In the genomic region with DNA sequence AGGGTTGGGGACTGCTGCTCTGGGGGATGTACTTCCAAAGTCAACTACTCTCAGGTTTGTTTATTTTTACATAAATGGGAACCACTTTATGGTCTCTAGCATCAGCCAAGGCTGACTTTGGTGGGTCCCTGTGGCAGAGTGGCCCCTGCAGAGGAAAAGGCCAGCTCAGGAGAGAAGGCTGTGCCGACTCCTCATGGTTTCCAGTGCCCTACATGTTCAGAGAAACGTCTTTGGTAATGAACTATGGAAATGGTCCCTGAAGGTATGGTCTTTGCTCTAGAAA, we compare ENCODE assay signal across 22 cellular contexts. TPM values are rescaled to one million over a fixed set of nuclear protein-coding genes. Genes with fewer than 3 reads are reported as not detected.
DNase-seq lines count a peak whose midpoint lies in the region; ATAC-seq and TF ChIP-seq lines count a peak whose summit lies in the region.
"Had no signal": no experiment of that assay in that cellular context is flagged by ENCODE, and none has a peak within 500 bp of the region (broad histone marks: within the 10 kb centered on the region; RNA-seq: fewer than 3 reads in every experiment).

No MANE protein-coding gene starts in this region.

- POLR2A ChIA-PET in activated CD4-positive, alpha-beta T cell treated with anti-CD3 and anti-CD28 coated beads for 36 hours (lab: Charles Lee), result interaction anchor here (3.4 kb wide), 1 partner anchor 10 kb away, joined by 26 read pairs; the partner anchor contains the start of gene TRMT2A
- POLR2A ChIA-PET in WTC11 (lab: Charles Lee), result interaction anchor here (0.7 to 1.5 kb wide), 3 partner anchors 11 to 171 kb away, joined by 3 to 6 read pairs (median 3); partner anchors contain the start of genes RANBP1 and TRMT2A

- H3K9me2 ChIP-seq in GM23338 (ENCODE audit: insufficient read depth), result no peaks in the 10 kb centered on the region

- CTCF ChIA-PET in activated CD4-positive, alpha-beta T cell treated with anti-CD3 and anti-CD28 coated beads for 36 hours (lab: Charles Lee), result interaction anchor here (2.2 kb wide), 1 partner anchor 10 kb away, joined by 14 read pairs; the partner anchor contains the start of gene TRMT2A
- CTCF ChIA-PET in WTC11 (lab: Charles Lee), result no interaction called here

- H3K9me3 Mint-ChIP-seq in activated CD4-positive, alpha-beta T cell treated with anti-CD3 and anti-CD28 coated beads for 36 hours (ENCODE audit: low read depth), result no peaks in the 10 kb centered on the region
- H3K9me3 Mint-ChIP-seq in GM23338 (no peaks in the 10 kb centered on the region), WTC11 (no peaks in the 10 kb centered on the region), glutamatergic neuron (ENCODE audit: unreplicated experiment) (peaks cover 4% of the 10 kb centered on the region)
- H3K9me3 Mint-ChIP-seq: stimulated activated effector memory CD8-positive, alpha-beta T cell treated with anti-CD3 and anti-CD28 coated beads, Interleukin-12 subunit alpha, Interleukin-12 subunit beta, amount 100 ng/mL, for 72 hours had no signal

- no peak for DNase-seq in activated CD4-positive, alpha-beta T cell treated with anti-CD3 and anti-CD28 coated beads for 36 hours
- no peak for DNase-seq in activated CD4-positive, alpha-beta T cell treated with anti-CD3 and anti-CD28 coated beads, Interleukin-2, amount 50 U/mL, for 4 hours
- DNase-seq in GM23338 (ENCODE audit: low spot score) (no peak), WTC11 (ENCODE audit: low spot score) (no peak), glutamatergic neuron (no peak), CD1c-positive myeloid dendritic cell (ENCODE audit: extremely low spot score) (no peak), tibial artery (no peak)
- DNase-seq: 8988T, GDM1, kidney, mammary epithelial cell, NCI-H187, NCI-H226 had no signal

- TF ChIP-seq CTCF in GM23338 (conservative IDR thresholded peaks at IDR 0.05; ENCODE audit: low read depth in 2 of 2), result no peak
- no peak for TF ChIP-seq CTCF in WTC11 (IDR thresholded peaks at IDR 0.05)
- TF ChIP-seq CTCF in liver (IDR thresholded peaks at IDR 0.05; ENCODE audit: low read depth, low read length, missing input control), result no peak
- no peak for TF ChIP-seq CTCF in glutamatergic neuron (IDR thresholded peaks at IDR 0.05; ENCODE audit: partially characterized antibody, unreplicated experiment)
- no peak for TF ChIP-seq CTCF in tibial artery (IDR thresholded peaks at IDR 0.05)

- peaks cover 16% of the 10 kb centered on the region for H3K79me2 ChIP-seq in GM23338 (replicated peaks; ENCODE audit: insufficient read depth)
- H3K79me2 ChIP-seq: parathyroid adenoma had no signal

- no peak overlapping the region for H3K9ac ChIP-seq in liver (ENCODE audit: low read depth in 1 of 2, low read length in 2 of 2)
- H3K9ac ChIP-seq: parathyroid adenoma had no signal

- H3K36me3 Mint-ChIP-seq in activated CD4-positive, alpha-beta T cell treated with anti-CD3 and anti-CD28 coated beads for 36 hours (ENCODE audit: low read depth), result peaks cover 33% of the 10 kb centered on the region
- H3K36me3 Mint-ChIP-seq in GM23338 (ENCODE audit: low read depth) (peaks cover 49% of the 10 kb centered on the region), WTC11 (peaks cover 35% of the 10 kb centered on the region), glutamatergic neuron (ENCODE audit: unreplicated experiment) (no peaks in the 10 kb centered on the region)

- 52% methylated on average over 2 of the region's 2 CpGs for WGBS in liver

- no peak overlapping the region for H3K4me2 ChIP-seq in GM23338
- H3K4me2 ChIP-seq: PC-9 had no signal

- H3K4me3 ChIP-seq in GM23338 (no peak overlapping the region), liver (ENCODE audit: low read depth in 1 of 3, low read length in 3 of 3) (no peak overlapping the region), tibial artery (no peak overlapping the region)
- H3K4me3 ChIP-seq: PC-9, thyroid gland had no signal

- intact Hi-C loops in activated CD4-positive, alpha-beta T cell treated with anti-CD3 and anti-CD28 coated beads for 36 hours (cut with DNase I, micrococcal nuclease), result loop anchor here in 1 of 2 experiments (2.0 kb wide), 1 partner anchor 158 kb away; no protein-coding TSS in a partner anchor
- intact Hi-C loops in tibial artery (cut with DNase I; ENCODE audit: low total_unique reads), result no loop called here

- H3K9me3 ChIP-seq in liver (ENCODE audit: control insufficient read depth in 4 of 4, low read length in 3 of 4), result no peaks in the 10 kb centered on the region
- no peaks in the 10 kb centered on the region for H3K9me3 ChIP-seq in tibial artery
- H3K9me3 ChIP-seq: BE2C, thyroid gland had no signal

- H3K27me3 Mint-ChIP-seq in activated CD4-positive, alpha-beta T cell treated with anti-CD3 and anti-CD28 coated beads for 36 hours, result no peaks in the 10 kb centered on the region
- peaks cover 15% of the 10 kb centered on the region for H3K27me3 Mint-ChIP-seq in GM23338 (ENCODE audit: insufficient read depth, low read depth, poor library complexity)
- no peaks in the 10 kb centered on the region for H3K27me3 Mint-ChIP-seq in WTC11 (ENCODE audit: low read depth)
- H3K27me3 Mint-ChIP-seq in glutamatergic neuron (ENCODE audit: unreplicated experiment), result peaks cover 6% of the 10 kb centered on the region

- H3K4me1 Mint-ChIP-seq in activated CD4-positive, alpha-beta T cell treated with anti-CD3 and anti-CD28 coated beads for 36 hours, result peaks cover 25% of the 10 kb centered on the region
- peaks cover 2% of the 10 kb centered on the region; the same call in 1 of the 3 replicates for H3K4me1 Mint-ChIP-seq in GM23338
- 0 out of 2 replicates have a peak, but pooled peaks cover 6% of the 10 kb centered on the region for H3K4me1 Mint-ChIP-seq in WTC11
- H3K4me1 Mint-ChIP-seq in glutamatergic neuron (ENCODE audit: low read depth, unreplicated experiment), result peaks cover 2% of the 10 kb centered on the region

- no peak for ATAC-seq in activated CD4-positive, alpha-beta T cell treated with anti-CD3 and anti-CD28 coated beads for 36 hours
- no peak for ATAC-seq in GM23338
- ATAC-seq in WTC11, result no peak
- ATAC-seq: sciatic nerve had no signal

- H3K36me3 ChIP-seq in GM23338 (ENCODE audit: insufficient read depth) (peaks cover 15% of the 10 kb centered on the region; the same call in 1 of the 2 replicates), liver (ENCODE audit: control insufficient read depth in 4 of 4, insufficient read depth in 3 of 4, low read depth in 1 of 4, low read length in 3 of 4) (peaks cover 3 to 15% (median 4%) of the 10 kb centered on the region in 4 donors), tibial artery (peaks cover 19 to 43% (median 28%) of the 10 kb centered on the region in 3 donors)

- H3K27ac ChIP-seq in GM23338 (ENCODE audit: low read depth) (peak overlapping the region; percentile 74), liver (ENCODE audit: low read depth in 1 of 2, low read length in 2 of 2) (peak overlapping the region; percentile 3 to 66), tibial artery (no peak overlapping the region)
- H3K27ac ChIP-seq: parathyroid adenoma, PC-9, thyroid gland had no signal

- no peak overlapping the region for H3K4me3 Mint-ChIP-seq in activated CD4-positive, alpha-beta T cell treated with anti-CD3 and anti-CD28 coated beads for 36 hours
- H3K4me3 Mint-ChIP-seq in GM23338 (no peak overlapping the region), WTC11 (no peak overlapping the region), glutamatergic neuron (ENCODE audit: unreplicated experiment) (no peak overlapping the region)

- H3K27me3 ChIP-seq in GM23338 (ENCODE audit: insufficient read depth) (no peaks in the 10 kb centered on the region), liver (ENCODE audit: control insufficient read depth in 4 of 4, insufficient read depth in 4 of 4, low read length in 3 of 4) (no peaks in the 10 kb centered on the region), tibial artery (no peaks in the 10 kb centered on the region)
- H3K27me3 ChIP-seq: BE2C, thyroid gland had no signal

- no peak for TF ChIP-seq RAD21 in liver (IDR thresholded peaks at IDR 0.05)

- H4K20me1 ChIP-seq in GM23338 (replicated peaks; ENCODE audit: insufficient read depth), result peaks cover 17% of the 10 kb centered on the region

- H2AFZ ChIP-seq in GM23338, result no peak overlapping the region
- H2AFZ ChIP-seq: parathyroid adenoma, PC-9 had no signal

- H3K27ac Mint-ChIP-seq in activated CD4-positive, alpha-beta T cell treated with anti-CD3 and anti-CD28 coated beads for 36 hours, result peak overlapping the region; percentile 75
- no peak overlapping the region for H3K27ac Mint-ChIP-seq in GM23338
- peak overlapping the region; percentile 85 for H3K27ac Mint-ChIP-seq in WTC11
- no peak overlapping the region for H3K27ac Mint-ChIP-seq in glutamatergic neuron (ENCODE audit: unreplicated experiment)

- H3F3A ChIP-seq in GM23338 (replicated peaks; ENCODE audit: low read depth), result peaks cover 46% of the 10 kb centered on the region

- H3K4me1 ChIP-seq in GM23338 (ENCODE audit: insufficient read depth), result no peaks in the 10 kb centered on the region; the same call in 1 of the 2 replicates
- peaks cover 11 to 83% (median 74%) of the 10 kb centered on the region in 4 donors for H3K4me1 ChIP-seq in liver (ENCODE audit: control insufficient read depth in 4 of 4, insufficient read depth in 4 of 4, low read length in 3 of 4)
- H3K4me1 ChIP-seq in tibial artery, result peaks cover 0 to 36% (median 22%) of the 10 kb centered on the region in 4 donors

RNA-seq across cellular contexts. Expression of gene ZDHHC8, which starts 3.0 kb away (rescaled TPM):
- total RNA-seq in activated CD4-positive, alpha-beta T cell treated with anti-CD3 and anti-CD28 coated beads for 36 hours, result 10 to 100 TPM; 47.7 to 49.8 TPM
- 26.1 and 47.6 TPM in 2 replicates for total RNA-seq in GM23338 (2014; rRNA removed; shearing (Covaris generic))
- 13.7 and 22.1 TPM in 2 replicates for polyA plus RNA-seq in GM23338 (2016; fragmentation: Nextera tagmentation; extraction: Ambion mirVana)
- total RNA-seq in WTC11 (2021), result 72.3 to 79.7 TPM (median 77.6 TPM) in 3 replicates
- total RNA-seq in liver, result 1 to 10 TPM; 2.9 to 7.7 TPM
- polyA plus RNA-seq in liver, result 10 to 100 TPM in 1 of 2 donors, 1 to 10 TPM in 1; 5.8 to 11.8 TPM
- 119 TPM for total RNA-seq in glutamatergic neuron (ENCODE audit: unreplicated experiment)

RNA-seq across cellular contexts. Expression of gene TRMT2A, which starts 11.5 kb away (rescaled TPM):
- 10 to 100 TPM; 84.4 to 85.9 TPM for total RNA-seq in activated CD4-positive, alpha-beta T cell treated with anti-CD3 and anti-CD28 coated beads for 36 hours
- total RNA-seq in GM23338 (2014; rRNA removed; shearing (Covaris generic)), result 56.4 and 61.3 TPM in 2 replicates
- polyA plus RNA-seq in GM23338 (2016; fragmentation: Nextera tagmentation; extraction: Ambion mirVana), result 41.3 and 42.9 TPM in 2 replicates
- 52.0 to 68.6 TPM (median 53.7 TPM) in 3 replicates for total RNA-seq in WTC11 (2021)
- total RNA-seq in liver, result 10 to 100 TPM; 26.2 to 32.9 TPM
- 10 to 100 TPM; 19.9 to 24.1 TPM for polyA plus RNA-seq in liver
- total RNA-seq in glutamatergic neuron (ENCODE audit: unreplicated experiment), result 62.1 TPM

RNA-seq across cellular contexts. Expression of gene RANBP1, which starts 12.7 kb away (rescaled TPM):
- total RNA-seq in activated CD4-positive, alpha-beta T cell treated with anti-CD3 and anti-CD28 coated beads for 36 hours, result 100 to 1,000 TPM; 402 to 506 TPM
- 987 and 1,206 TPM in 2 replicates for total RNA-seq in GM23338 (2014; rRNA removed; shearing (Covaris generic))
- 988 and 1,014 TPM in 2 replicates for polyA plus RNA-seq in GM23338 (2016; fragmentation: Nextera tagmentation; extraction: Ambion mirVana)
- 379 to 443 TPM (median 400 TPM) in 3 replicates for total RNA-seq in WTC11 (2021)
- total RNA-seq in liver, result 100 to 1,000 TPM in 1 of 2 donors, 10 to 100 TPM in 1; 77.4 to 102 TPM
- polyA plus RNA-seq in liver, result 10 to 100 TPM; 62.3 to 98.1 TPM
- total RNA-seq in glutamatergic neuron (ENCODE audit: unreplicated experiment), result 144 TPM

RNA-seq across cellular contexts. Expression of gene CCDC188, which starts 22.3 kb away (rescaled TPM):
- total RNA-seq in activated CD4-positive, alpha-beta T cell treated with anti-CD3 and anti-CD28 coated beads for 36 hours, result not detected
- not detected in 2 replicates for total RNA-seq in GM23338 (2014; rRNA removed; shearing (Covaris generic))
- polyA plus RNA-seq in GM23338 (2016; fragmentation: Nextera tagmentation; extraction: Ambion mirVana) (not detected in 2 replicates), liver (not detected)
- total RNA-seq in WTC11 (2021) (not detected in 3 replicates), liver (not detected), glutamatergic neuron (ENCODE audit: unreplicated experiment) (0.54 TPM)
- total RNA-seq: IMR-90; PC-9; T-helper 1 cell treated with Interleukin-12 subunit alpha and Interleukin-12 subunit beta and Interleukin-4 antibody, amounts not matched to agents 30 ng/mL and 1 ng/mL, for 36 hours had no signal

RNA-seq across cellular contexts. Expression of gene DGCR8, which starts 48.5 kb away (rescaled TPM):
- 10 to 100 TPM; 31.8 to 32.3 TPM for total RNA-seq in activated CD4-positive, alpha-beta T cell treated with anti-CD3 and anti-CD28 coated beads for 36 hours
- 41.6 and 48.9 TPM in 2 replicates for total RNA-seq in GM23338 (2014; rRNA removed; shearing (Covaris generic))
- polyA plus RNA-seq in GM23338 (2016; fragmentation: Nextera tagmentation; extraction: Ambion mirVana) (11.4 and 12.2 TPM in 2 replicates), liver (1 to 10 TPM; 7.9 to 9.0 TPM)
- total RNA-seq in WTC11 (2021) (39.5 to 55.0 TPM (median 41.2 TPM) in 3 replicates), liver (10 to 100 TPM; 22.6 to 27.1 TPM), glutamatergic neuron (ENCODE audit: unreplicated experiment) (93.1 TPM)

Comparison
In these comparisons a context has a peak if more than half of its experiments do, and no peak if none do; other contexts are left out.
1. H3K27ac Mint-ChIP-seq: peak in activated CD4-positive, alpha-beta T cell treated with anti-CD3 and anti-CD28 coated beads for 36 hours (single experiment) and WTC11 (single experiment); none in GM23338 (single experiment) and glutamatergic neuron (single experiment).
2. H3K27ac ChIP-seq: peak in GM23338 (single experiment) and liver (2 of 2); none in tibial artery (0 of 2).